16 cellular contexts compared by ENCODE assay signal in genomic region chr5:98763001-98763630, GRCh38. TPM values are rescaled to one million over a fixed set of nuclear protein-coding genes. Genes with fewer than 3 reads are reported as not detected.
A peak's percentile ranks its signal among the peaks of the same experiment; 100 is the strongest.
DNase-seq lines count a peak whose midpoint lies in the region; ATAC-seq and TF ChIP-seq lines count a peak whose summit lies in the region.
"Had no signal": no experiment of that assay in that cellular context is flagged by ENCODE, and none has a peak within 500 bp of the region (broad histone marks: within the 10 kb centered on the region; RNA-seq: fewer than 3 reads in every experiment).

No MANE protein-coding gene starts in this region.

- no peak for TF ChIP-seq CTCF in AG04450 (IDR thresholded peaks at IDR 0.05; ENCODE audit: low read depth, low read length)
- TF ChIP-seq CTCF in astrocyte of the spinal cord (IDR thresholded peaks at IDR 0.05; ENCODE audit: low read depth, low read length): no peak

- no peaks in the 10 kb centered on the region for H3K9me3 ChIP-seq in AG04450 (ENCODE audit: control insufficient read depth, insufficient read depth, low read length)
- no peaks in the 10 kb centered on the region for H3K9me3 ChIP-seq in HUES48 (ENCODE audit: control insufficient read depth, insufficient read depth, low read length)
- H3K9me3 ChIP-seq in CD8-positive, alpha-beta memory T cell (ENCODE audit: low read length): no peaks in the 10 kb centered on the region
- H3K9me3 ChIP-seq: HAP-1 had no signal

- no peaks in the 10 kb centered on the region for H3K36me3 Mint-ChIP-seq in CD8-positive, alpha-beta memory T cell
- H3K36me3 Mint-ChIP-seq: memory B cell had no signal

- H3K27me3 ChIP-seq in AG04450 (ENCODE audit: control insufficient read depth, insufficient read depth, low read length) (no peaks in the 10 kb centered on the region), HUES48 (ENCODE audit: control insufficient read depth, insufficient read depth, low read length) (no peaks in the 10 kb centered on the region)
- H3K27me3 ChIP-seq in CD8-positive, alpha-beta memory T cell (ENCODE audit: insufficient read depth, low read length, poor library complexity, severe bottlenecking): peaks cover 2% of the 10 kb centered on the region

- intact Hi-C loops in Right ventricle myocardium superior (cut with DNase I): no loop called here

- no peak for ATAC-seq in Right ventricle myocardium superior (ENCODE audit: poor library complexity)

- no peak overlapping the region for H3K27ac Mint-ChIP-seq in CD8-positive, alpha-beta memory T cell
- H3K27ac Mint-ChIP-seq: memory B cell had no signal

- H3K27me3 Mint-ChIP-seq in CD8-positive, alpha-beta memory T cell: peaks cover 35 to 66% of the 10 kb centered on the region in 2 donors

- H3K27ac ChIP-seq in AG04450 (ENCODE audit: low read depth, low read length) (peak overlapping the region; percentile 53), HUES48 (ENCODE audit: low read depth, low read length) (peak overlapping the region; percentile 21)
- no peak overlapping the region for H3K27ac ChIP-seq in CD8-positive, alpha-beta memory T cell (ENCODE audit: low read depth, low read length)

- POLR2A ChIA-PET in AG04450 (lab: Yijun Ruan, JAX): no interaction called here
- POLR2A ChIA-PET in CD8-positive, alpha-beta memory T cell (lab: Charles Lee): no interaction called here

- CTCF ChIA-PET in AG04450 (lab: Charles Lee): interaction anchor here (0.6 kb wide), 1 partner anchor 100 kb away, joined by 4 read pairs; no protein-coding TSS in a partner anchor
- CTCF ChIA-PET in CD8-positive, alpha-beta memory T cell (lab: Charles Lee): no interaction called here

- in situ Hi-C loops in astrocyte of the spinal cord (cut with HindIII; ENCODE audit: low sequenced_read_pairs): no loop called here

- peak; percentile 76 for DNase-seq in AG04450 (ENCODE audit: low read depth, low spot score)
- DNase-seq in astrocyte of the spinal cord (ENCODE audit: low read depth, low spot score): peak; percentile 85
- peak; percentile 39 for DNase-seq in kidney glomerular epithelial cell (lab: John Stamatoyannopoulos, UW)
- no peak for DNase-seq in Right ventricle myocardium superior
- no peak for DNase-seq in CD8-positive, alpha-beta memory T cell
- DNase-seq in 8988T: no peak
- DNase-seq in globus pallidus (ENCODE audit: low spot score): no peak
- DNase-seq: activated T-cell treated with anti-CD3 and anti-CD28 coated beads for 4 hours; anterior cingulate cortex; DMS153; retina; SHP77 treated with DMSO at 0.1 percent for 48 hours; stimulated activated naive CD4-positive, alpha-beta T cell treated with Interleukin-2 at 50 U/mL for 16 hours had no signal

- no peak overlapping the region for H3K4me3 Mint-ChIP-seq in CD8-positive, alpha-beta memory T cell
- H3K4me3 Mint-ChIP-seq: memory B cell had no signal

- H3K9ac ChIP-seq in HUES48 (ENCODE audit: low read depth, low read length): no peak overlapping the region

- H3K36me3 ChIP-seq in HUES48 (ENCODE audit: control insufficient read depth, insufficient read depth, low read length): no peaks in the 10 kb centered on the region
- no peaks in the 10 kb centered on the region for H3K36me3 ChIP-seq in CD8-positive, alpha-beta memory T cell (ENCODE audit: insufficient read depth, low read length)
- H3K36me3 ChIP-seq: HAP-1 had no signal

- H3K4me1 ChIP-seq in HUES48 (ENCODE audit: control insufficient read depth, insufficient read depth, low read length): peaks cover 20% of the 10 kb centered on the region
- H3K4me1 ChIP-seq in CD8-positive, alpha-beta memory T cell (ENCODE audit: insufficient read depth, low read length): peaks cover under 1% of the 10 kb centered on the region

- no peak overlapping the region for H3K4me3 ChIP-seq in AG04450 (ENCODE audit: low read depth, low read length)
- no peak overlapping the region for H3K4me3 ChIP-seq in HUES48 (ENCODE audit: low read depth, low read length)
- H3K4me3 ChIP-seq in astrocyte of the spinal cord (ENCODE audit: low read depth, low read length): no peak overlapping the region
- H3K4me3 ChIP-seq in CD8-positive, alpha-beta memory T cell (ENCODE audit: low read length): no peak overlapping the region
- H3K4me3 ChIP-seq: HAP-1 had no signal

- peaks cover 0 to 3% (median 0%) of the 10 kb centered on the region in 5 donors for H3K9me3 Mint-ChIP-seq in CD8-positive, alpha-beta memory T cell
- H3K9me3 Mint-ChIP-seq: memory B cell had no signal

- peaks cover 2 to 5% (median 3%) of the 10 kb centered on the region in 3 donors for H3K4me1 Mint-ChIP-seq in CD8-positive, alpha-beta memory T cell

RNA-seq across cellular contexts. Expression of gene RGMB, which starts 10.3 kb away (rescaled TPM):
- polyA plus RNA-seq in AG04450 (2011; rRNA removed): 53.6 and 57.7 TPM in 2 replicates
- 81.7 and 99.1 TPM in 2 replicates for polyA minus RNA-seq in AG04450 (2011; rRNA and poly(A)+ RNA removed)
- total RNA-seq in Right ventricle myocardium superior: 11.3 TPM
- total RNA-seq in CD8-positive, alpha-beta memory T cell: 1 to 10 TPM; 5.1 to 5.2 TPM
- 2.1 TPM for polyA plus RNA-seq in CD8-positive, alpha-beta memory T cell

Comparison
In these comparisons a context has a peak if more than half of its experiments do, and no peak if none do; other contexts are left out.
1. DNase-seq: peak in AG04450 (single experiment), astrocyte of the spinal cord (single experiment) and kidney glomerular epithelial cell (single experiment); none in Right ventricle myocardium superior (single experiment), CD8-positive, alpha-beta memory T cell (0 of 5), 8988T (single experiment) and globus pallidus (single experiment).